1 cellular context compared by ENCODE assay signal in genomic region chr9:98017306-98017705, GRCh38.
TF ChIP-seq lines count a peak whose summit lies in the region.

No MANE protein-coding gene starts in this region.

TF ChIP-seq in K562, 482 proteins besides CTCF, POLR2A, EP300 and RAD21:
- TF ChIP-seq POLR2H (tag; IDR thresholded peaks at IDR 0.05; ENCODE audit: low read depth): 0 out of 2 replicates have a peak, but pooled peaks have one; percentile 20
- no peak for TF ChIP-seq PURB (CRISPR knock-in tag; IDR thresholded peaks at IDR 0.05; ENCODE audit: low read depth)
- TF ChIP-seq, protein P1, sequence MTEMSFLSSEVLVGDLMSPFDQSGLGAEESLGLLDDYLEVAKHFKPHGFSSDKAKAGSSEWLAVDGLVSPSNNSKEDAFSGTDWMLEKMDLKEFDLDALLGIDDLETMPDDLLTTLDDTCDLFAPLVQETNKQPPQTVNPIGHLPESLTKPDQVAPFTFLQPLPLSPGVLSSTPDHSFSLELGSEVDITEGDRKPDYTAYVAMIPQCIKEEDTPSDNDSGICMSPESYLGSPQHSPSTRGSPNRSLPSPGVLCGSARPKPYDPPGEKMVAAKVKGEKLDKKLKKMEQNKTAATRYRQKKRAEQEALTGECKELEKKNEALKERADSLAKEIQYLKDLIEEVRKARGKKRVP (CRISPR knock-in tag; IDR thresholded peaks at IDR 0.05): no peak
- TF ChIP-seq CUX1 (CRISPR knock-in tag; IDR thresholded peaks at IDR 0.05): no peak
- TF ChIP-seq C11orf30 (IDR thresholded peaks at IDR 0.05; ENCODE audit: low read depth): peak; percentile 26; the same call in 1 of the 2 replicates
- TF ChIP-seq, protein P2, sequence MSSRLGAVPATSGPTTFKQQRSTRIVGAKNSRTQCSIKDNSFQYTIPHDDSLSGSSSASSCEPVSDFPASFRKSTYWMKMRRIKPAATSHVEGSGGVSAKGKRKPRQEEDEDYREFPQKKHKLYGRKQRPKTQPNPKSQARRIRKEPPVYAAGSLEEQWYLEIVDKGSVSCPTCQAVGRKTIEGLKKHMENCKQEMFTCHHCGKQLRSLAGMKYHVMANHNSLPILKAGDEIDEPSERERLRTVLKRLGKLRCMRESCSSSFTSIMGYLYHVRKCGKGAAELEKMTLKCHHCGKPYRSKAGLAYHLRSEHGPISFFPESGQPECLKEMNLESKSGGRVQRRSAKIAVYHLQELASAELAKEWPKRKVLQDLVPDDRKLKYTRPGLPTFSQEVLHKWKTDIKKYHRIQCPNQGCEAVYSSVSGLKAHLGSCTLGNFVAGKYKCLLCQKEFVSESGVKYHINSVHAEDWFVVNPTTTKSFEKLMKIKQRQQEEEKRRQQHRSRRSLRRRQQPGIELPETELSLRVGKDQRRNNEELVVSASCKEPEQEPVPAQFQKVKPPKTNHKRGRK (tag; IDR thresholded peaks at IDR 0.05): no peak
- 0 out of 2 replicates have a peak, but pooled peaks have one; percentile 55 for TF ChIP-seq ILF3 (IDR thresholded peaks at IDR 0.05; ENCODE audit: borderline replicate concordance)
- TF ChIP-seq HMBOX1 (IDR thresholded peaks at IDR 0.05): peak; percentile 33; the same call in 1 of the 2 replicates
- TF ChIP-seq SUPT5H (IDR thresholded peaks at IDR 0.05): peak; percentile 73
- no peak for TF ChIP-seq CTBP1 (IDR thresholded peaks at IDR 0.05; ENCODE audit: borderline replicate concordance)
- TF ChIP-seq TRIM24 (IDR thresholded peaks at IDR 0.05): no peak
- no peak for TF ChIP-seq TCF7L2 (IDR thresholded peaks at IDR 0.05; ENCODE audit: low read depth, low read length)
- TF ChIP-seq POLR2AphosphoS5 (IDR thresholded peaks at IDR 0.05; ENCODE audit: control insufficient read depth, insufficient read depth, low read depth, low read length): peak; percentile 65; the same call in 1 of the 2 replicates
- no peak for TF ChIP-seq SP2 (IDR thresholded peaks at IDR 0.05; ENCODE audit: extremely low read depth, low read depth, low read length, poor library complexity, severe bottlenecking)
- TF ChIP-seq POLR2B (IDR thresholded peaks at IDR 0.05; ENCODE audit: low read depth, partially characterized antibody): peak; percentile 51
- TF ChIP-seq ZNF316 (IDR thresholded peaks at IDR 0.05): peak; percentile 54
- no peak for TF ChIP-seq MCM3 (IDR thresholded peaks at IDR 0.05)
- TF ChIP-seq STAT5A (IDR thresholded peaks at IDR 0.05; ENCODE audit: borderline replicate concordance, low read length): peak; percentile 3; the same call in 1 of the 2 replicates
- no peak for TF ChIP-seq ZBTB8A (IDR thresholded peaks at IDR 0.05; ENCODE audit: partially characterized antibody)
- TF ChIP-seq SIN3A (IDR thresholded peaks at IDR 0.05; ENCODE audit: borderline replicate concordance in 2 of 2, control insufficient read depth in 1 of 2, low read depth in 2 of 2, low read length in 2 of 2): no peak
- TF ChIP-seq PCBP2 (IDR thresholded peaks at IDR 0.05; ENCODE audit: low read depth, low read length, poor library complexity, severe bottlenecking): no peak
- TF ChIP-seq HDAC1 (IDR thresholded peaks at IDR 0.05): no peak
- TF ChIP-seq ZNF449 (CRISPR knock-in tag; IDR thresholded peaks at IDR 0.05): no peak
- no peak for TF ChIP-seq STAT6 (CRISPR knock-in tag; IDR thresholded peaks at IDR 0.05)
- TF ChIP-seq HNRNPL (IDR thresholded peaks at IDR 0.05; ENCODE audit: low read depth, low read length): no peak
- TF ChIP-seq ZSCAN29 (IDR thresholded peaks at IDR 0.05): 0 out of 2 replicates have a peak, but pooled peaks have one; percentile 42
- no peak for TF ChIP-seq KLF1 (tag; IDR thresholded peaks at IDR 0.05)
- no peak for TF ChIP-seq EHMT2 (IDR thresholded peaks at IDR 0.05)
- TF ChIP-seq, protein P3, sequence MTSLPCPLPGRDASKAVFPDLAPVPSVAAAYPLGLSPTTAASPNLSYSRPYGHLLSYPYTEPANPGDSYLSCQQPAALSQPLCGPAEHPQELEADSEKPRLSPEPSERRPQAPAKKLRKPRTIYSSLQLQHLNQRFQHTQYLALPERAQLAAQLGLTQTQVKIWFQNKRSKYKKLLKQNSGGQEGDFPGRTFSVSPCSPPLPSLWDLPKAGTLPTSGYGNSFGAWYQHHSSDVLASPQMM (CRISPR knock-in tag; IDR thresholded peaks at IDR 0.05): no peak
- no peak for TF ChIP-seq FOXM1 (IDR thresholded peaks at IDR 0.05; ENCODE audit: low read depth)
- no peak for TF ChIP-seq FOXM1 (CRISPR knock-in tag; IDR thresholded peaks at IDR 0.05; ENCODE audit: low read depth)
TF ChIP-seq in K562: peak in this region for 10.
